ENCODE assay signal across 9 cellular contexts in the genomic region with DNA sequence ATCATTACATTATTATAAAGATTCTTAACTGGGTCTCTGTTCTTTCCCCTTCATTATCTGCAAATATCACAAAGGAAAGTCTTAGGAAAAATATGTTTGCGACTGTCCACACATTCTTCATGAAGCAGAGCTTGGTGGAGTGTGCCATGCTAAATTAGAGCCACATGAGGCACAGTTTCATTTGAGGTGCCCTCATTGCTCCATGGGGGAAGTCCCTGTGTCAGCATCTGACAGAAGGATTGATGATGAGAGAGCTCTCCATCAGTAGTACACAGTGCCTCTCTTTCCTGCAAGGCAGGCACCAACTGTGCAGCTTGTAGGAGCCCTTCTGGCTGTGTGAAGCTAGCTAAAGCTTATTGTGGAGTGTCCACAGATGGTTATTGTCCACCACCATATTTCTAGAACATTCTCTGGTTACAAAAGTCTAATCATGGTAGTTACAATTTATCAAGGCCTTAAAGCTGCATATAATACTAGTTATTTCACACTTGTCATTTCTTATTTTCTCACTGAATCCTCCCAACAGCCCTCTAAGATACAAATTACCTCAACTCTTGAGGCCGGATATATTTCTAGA.
DNase-seq lines count a peak whose midpoint lies in the region; ATAC-seq, FAIRE-seq and TF ChIP-seq lines count a peak whose summit lies in the region.
"Had no signal": no experiment of that assay in that cellular context is flagged by ENCODE, and none has a peak within 500 bp of the region (broad histone marks: within the 10 kb centered on the region; RNA-seq: fewer than 3 reads in every experiment).

No MANE protein-coding gene starts in this region.

- no TSS peak for BruUV-seq in HepG2 (replicated peaks; lab: Mats Ljungman, UMichigan)

- TF ChIP-seq RAD21 in HepG2 (CRISPR knock-in tag; IDR thresholded peaks at IDR 0.05): no peak

- peaks cover 71 to 97% (median 88%) of the 10 kb centered on the region in 3 donors for H3K4me1 Mint-ChIP-seq in naive B cell

- H3K27me3 ChIP-seq in right lobe of liver: no peaks in the 10 kb centered on the region
- no peaks in the 10 kb centered on the region for H3K27me3 ChIP-seq in HepG2 (ENCODE audit: control insufficient read depth in 1 of 2, insufficient read depth in 2 of 2, low read length in 2 of 2)

- 49% methylated on average over 2 of the region's 2 CpGs for WGBS in right lobe of liver (ENCODE audit: insufficient coverage, low coverage, low lambda C conversion rate, missing lambda C conversion rate)
- WGBS in HepG2 (ENCODE audit: low lambda C conversion rate): 99% methylated on average over 2 of the region's 2 CpGs

- peaks cover 0 to 26% (median 10%) of the 10 kb centered on the region in 4 donors for H3K4me1 ChIP-seq in right lobe of liver
- peaks cover 10% of the 10 kb centered on the region; the same call in 1 of the 2 replicates for H3K4me1 ChIP-seq in HepG2 (ENCODE audit: insufficient read depth, low read length)

- ATAC-seq in right lobe of liver (peak; percentile 30 to 51 (median 42)), HepG2 (no peak), HG03064 (IDR thresholded peaks at IDR 0.05; ENCODE audit: low read depth, unreplicated experiment) (peak; percentile 48), naive B cell (ENCODE audit: low read depth in 2 of 2) (peak; percentile 85 to 87), HG02852 (IDR thresholded peaks at IDR 0.05; ENCODE audit: unreplicated experiment) (no peak)

- H3K36me3 Mint-ChIP-seq in naive B cell: peaks cover 13 to 24% of the 10 kb centered on the region in 2 donors

- TF ChIP-seq POLR2A in right lobe of liver (IDR thresholded peaks at IDR 0.05): no peak
- TF ChIP-seq POLR2A in HepG2 (IDR thresholded peaks at IDR 0.05; ENCODE audit: insufficient read depth in 1 of 2, low read depth in 2 of 2, low read length in 2 of 2): no peak

- H3K4me3 ChIP-seq in right lobe of liver (no peak overlapping the region), HepG2 (replicated peaks in 1 of 3; ENCODE audit: insufficient read depth in 1 of 3, low read depth in 2 of 3, low read length in 3 of 3) (no peak overlapping the region)
- H3K4me3 ChIP-seq: lung had no signal

- TF ChIP-seq EP300 in HepG2 (IDR thresholded peaks at IDR 0.05; ENCODE audit: low read depth in 2 of 2, low read length in 2 of 2) (no peak), HepG2 (CRISPR knock-in tag; IDR thresholded peaks at IDR 0.05; ENCODE audit: borderline replicate concordance) (no peak)

- no peak overlapping the region for H3K9ac ChIP-seq in HepG2 (ENCODE audit: insufficient read depth, low read depth, low read length)

- in situ Hi-C loops in HepG2 (cut with HindIII; ENCODE audit: extremely low pct_ligation_motif_present, low pct_unique_long_range_greater_than_20kb): no loop called here

- POLR2A ChIA-PET in HepG2 (lab: Yijun Ruan, JAX): no interaction called here

- H3K27ac Mint-ChIP-seq in naive B cell: peak overlapping the region; percentile 86 to 97 (median 95)

- peak overlapping the region in 2 of 3 donors; percentile 25 to 26 for H3K27ac ChIP-seq in right lobe of liver
- H3K27ac ChIP-seq in HepG2 (ENCODE audit: extremely low read length, insufficient read depth, low read length): no peak overlapping the region

- no peak for DNase-seq in right lobe of liver
- DNase-seq in HepG2 (ENCODE audit: low spot score): no peak
- DNase-seq in UCSD-AML1 (lab: John Stamatoyannopoulos, UW; ENCODE audit: unreplicated experiment): peak; percentile 35
- DNase-seq in naive B cell: peak; percentile 65
- no peak for DNase-seq in NCI-H524 treated with DMSO at 0.1 percent for 48 hours (lab: John Stamatoyannopoulos, UW)
- DNase-seq in activated gamma-delta T cell treated with Interleukin-2 at 50 U/mL for 16 hours: no peak

- no peak overlapping the region for H2AFZ ChIP-seq in HepG2 (ENCODE audit: low read length)

- FAIRE-seq in HepG2 (lab: Jason Lieb, UNC): no peak

- H3K9me3 Mint-ChIP-seq in naive B cell: no peaks in the 10 kb centered on the region

- no peaks in the 10 kb centered on the region for H3K27me3 Mint-ChIP-seq in naive B cell

- peaks cover 6% of the 10 kb centered on the region for H4K20me1 ChIP-seq in HepG2 (ENCODE audit: insufficient read depth, low read length)

- CTCF ChIA-PET in HepG2 (lab: Yijun Ruan, JAX; ENCODE audit: low intra/inter-chr PET ratio, low total read pairs): no interaction called here

- peaks cover 29% of the 10 kb centered on the region for H3K79me2 ChIP-seq in HepG2 (ENCODE audit: insufficient read depth, low read length)

- intact Hi-C loops in right lobe of liver (cut with DNase I): no loop called here
- intact Hi-C loops in HepG2 (cut with micrococcal nuclease; ENCODE audit: unreplicated experiment): loop anchor here (2.0 kb wide), 1 partner anchor 241 kb away; no protein-coding TSS in a partner anchor

- no peaks in the 10 kb centered on the region for H3K36me3 ChIP-seq in right lobe of liver
- peaks cover 2 to 14% of the 10 kb centered on the region in 2 experiments; a peak in 3 of 5 replicates for H3K36me3 ChIP-seq in HepG2 (replicated peaks in 1 of 2; ENCODE audit: control insufficient read depth in 1 of 2, insufficient read depth in 2 of 2, low read length in 2 of 2)

- H3K9me3 ChIP-seq in right lobe of liver (no peaks in the 10 kb centered on the region), HepG2 (ENCODE audit: low read length) (no peaks in the 10 kb centered on the region)

- no peak overlapping the region for H3K4me2 ChIP-seq in HepG2 (ENCODE audit: low read depth, low read length)

- TF ChIP-seq CTCF in right lobe of liver (IDR thresholded peaks at IDR 0.05) (no peak), HepG2 (CRISPR knock-in tag; IDR thresholded peaks at IDR 0.05) (no peak)

- H3K4me3 Mint-ChIP-seq in naive B cell: peak overlapping the region; percentile 72 to 91 (median 82)

TF ChIP-seq in HepG2, 621 proteins besides CTCF, POLR2A, EP300 and RAD21:
- no peak for TF ChIP-seq CHCHD3 (CRISPR knock-in tag; IDR thresholded peaks at IDR 0.05)
- no peak for TF ChIP-seq CEBPB (IDR thresholded peaks at IDR 0.05; ENCODE audit: borderline replicate concordance, low read depth, low read length)
- TF ChIP-seq SAP130 (CRISPR knock-in tag; IDR thresholded peaks at IDR 0.05; ENCODE audit: low read depth): no peak
- TF ChIP-seq ZNF34 (CRISPR knock-in tag; IDR thresholded peaks at IDR 0.05; ENCODE audit: borderline replicate concordance): no peak
- TF ChIP-seq MBNL3 (CRISPR knock-in tag; conservative IDR thresholded peaks at IDR 0.05): no peak
- TF ChIP-seq, protein P1, sequence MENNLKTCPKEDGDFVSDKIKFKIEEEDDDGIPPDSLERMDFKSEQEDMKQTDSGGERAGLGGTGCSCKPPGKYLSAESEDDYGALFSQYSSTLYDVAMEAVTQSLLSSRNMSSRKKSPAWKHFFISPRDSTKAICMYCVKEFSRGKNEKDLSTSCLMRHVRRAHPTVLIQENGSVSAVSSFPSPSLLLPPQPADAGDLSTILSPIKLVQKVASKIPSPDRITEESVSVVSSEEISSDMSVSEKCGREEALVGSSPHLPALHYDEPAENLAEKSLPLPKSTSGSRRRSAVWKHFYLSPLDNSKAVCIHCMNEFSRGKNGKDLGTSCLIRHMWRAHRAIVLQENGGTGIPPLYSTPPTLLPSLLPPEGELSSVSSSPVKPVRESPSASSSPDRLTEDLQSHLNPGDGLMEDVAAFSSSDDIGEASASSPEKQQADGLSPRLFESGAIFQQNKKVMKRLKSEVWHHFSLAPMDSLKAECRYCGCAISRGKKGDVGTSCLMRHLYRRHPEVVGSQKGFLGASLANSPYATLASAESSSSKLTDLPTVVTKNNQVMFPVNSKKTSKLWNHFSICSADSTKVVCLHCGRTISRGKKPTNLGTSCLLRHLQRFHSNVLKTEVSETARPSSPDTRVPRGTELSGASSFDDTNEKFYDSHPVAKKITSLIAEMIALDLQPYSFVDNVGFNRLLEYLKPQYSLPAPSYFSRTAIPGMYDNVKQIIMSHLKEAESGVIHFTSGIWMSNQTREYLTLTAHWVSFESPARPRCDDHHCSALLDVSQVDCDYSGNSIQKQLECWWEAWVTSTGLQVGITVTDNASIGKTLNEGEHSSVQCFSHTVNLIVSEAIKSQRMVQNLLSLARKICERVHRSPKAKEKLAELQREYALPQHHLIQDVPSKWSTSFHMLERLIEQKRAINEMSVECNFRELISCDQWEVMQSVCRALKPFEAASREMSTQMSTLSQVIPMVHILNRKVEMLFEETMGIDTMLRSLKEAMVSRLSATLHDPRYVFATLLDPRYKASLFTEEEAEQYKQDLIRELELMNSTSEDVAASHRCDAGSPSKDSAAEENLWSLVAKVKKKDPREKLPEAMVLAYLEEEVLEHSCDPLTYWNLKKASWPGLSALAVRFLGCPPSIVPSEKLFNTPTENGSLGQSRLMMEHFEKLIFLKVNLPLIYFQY (CRISPR knock-in tag; IDR thresholded peaks at IDR 0.05; ENCODE audit: borderline replicate concordance): no peak
- no peak for TF ChIP-seq PAF1 (CRISPR knock-in tag; IDR thresholded peaks at IDR 0.05)
- TF ChIP-seq ARNT (IDR thresholded peaks at IDR 0.05): no peak
- no peak for TF ChIP-seq IRX3 (CRISPR knock-in tag; IDR thresholded peaks at IDR 0.05; ENCODE audit: borderline replicate concordance, low read depth)
- no peak for TF ChIP-seq ZNF432 (CRISPR knock-in tag; IDR thresholded peaks at IDR 0.05; ENCODE audit: borderline replicate concordance)
- no peak for TF ChIP-seq ZNF235 (CRISPR knock-in tag; IDR thresholded peaks at IDR 0.05; ENCODE audit: borderline replicate concordance)
- no peak for TF ChIP-seq ZBTB38 (CRISPR knock-in tag; IDR thresholded peaks at IDR 0.05)
- TF ChIP-seq KDM2A (CRISPR knock-in tag; IDR thresholded peaks at IDR 0.05; ENCODE audit: borderline replicate concordance, low read depth): no peak
- no peak for TF ChIP-seq ZNF136 (CRISPR knock-in tag; IDR thresholded peaks at IDR 0.05; ENCODE audit: low read depth)
- TF ChIP-seq FLYWCH1 (CRISPR knock-in tag; IDR thresholded peaks at IDR 0.05): no peak
- TF ChIP-seq, protein P2, sequence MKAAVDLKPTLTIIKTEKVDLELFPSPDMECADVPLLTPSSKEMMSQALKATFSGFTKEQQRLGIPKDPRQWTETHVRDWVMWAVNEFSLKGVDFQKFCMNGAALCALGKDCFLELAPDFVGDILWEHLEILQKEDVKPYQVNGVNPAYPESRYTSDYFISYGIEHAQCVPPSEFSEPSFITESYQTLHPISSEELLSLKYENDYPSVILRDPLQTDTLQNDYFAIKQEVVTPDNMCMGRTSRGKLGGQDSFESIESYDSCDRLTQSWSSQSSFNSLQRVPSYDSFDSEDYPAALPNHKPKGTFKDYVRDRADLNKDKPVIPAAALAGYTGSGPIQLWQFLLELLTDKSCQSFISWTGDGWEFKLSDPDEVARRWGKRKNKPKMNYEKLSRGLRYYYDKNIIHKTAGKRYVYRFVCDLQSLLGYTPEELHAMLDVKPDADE (CRISPR knock-in tag; IDR thresholded peaks at IDR 0.05): no peak
- TF ChIP-seq NR2F2 (IDR thresholded peaks at IDR 0.05; ENCODE audit: borderline replicate concordance, low read depth): no peak

Comparison
In these comparisons a context has a peak if more than half of its experiments do, and no peak if none do; other contexts are left out.
1. ATAC-seq: peak in right lobe of liver (4 of 4), HG03064 (single experiment) and naive B cell (2 of 2); none in HepG2 (single experiment) and HG02852 (single experiment).
2. DNase-seq: peak in UCSD-AML1 (single experiment) and naive B cell (single experiment); none in right lobe of liver (0 of 3), HepG2 (single experiment), NCI-H524 treated with DMSO at 0.1 percent for 48 hours (single experiment) and activated gamma-delta T cell treated with Interleukin-2 at 50 U/mL for 16 hours (single experiment).